In genomic region chr12:122449317-122449716, GRCh38 we compare ENCODE assay signal across 2 cellular contexts.
TF ChIP-seq lines count a peak whose summit lies in the region.

No MANE protein-coding gene starts in this region.

TF ChIP-seq in HCT116, 20 proteins besides CTCF, POLR2A, EP300 and RAD21 (continued from another document):
- no peak for TF ChIP-seq EGR1 (IDR thresholded peaks at IDR 0.05; ENCODE audit: low read depth)
- peak; percentile 74 for TF ChIP-seq JUND (IDR thresholded peaks at IDR 0.05)
- no peak for TF ChIP-seq YY1 (IDR thresholded peaks at IDR 0.05; ENCODE audit: extremely low read depth, insufficient replicate concordance, low read depth, low read length)
- TF ChIP-seq ZBTB33 (IDR thresholded peaks at IDR 0.05; ENCODE audit: extremely low read depth, insufficient replicate concordance, low read length): no peak
- no peak for TF ChIP-seq SRF (IDR thresholded peaks at IDR 0.05; ENCODE audit: low read depth)
- TF ChIP-seq, protein P1, sequence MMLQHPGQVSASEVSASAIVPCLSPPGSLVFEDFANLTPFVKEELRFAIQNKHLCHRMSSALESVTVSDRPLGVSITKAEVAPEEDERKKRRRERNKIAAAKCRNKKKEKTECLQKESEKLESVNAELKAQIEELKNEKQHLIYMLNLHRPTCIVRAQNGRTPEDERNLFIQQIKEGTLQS (IDR thresholded peaks at IDR 0.05): peak; percentile 23; the same call in 1 of the 2 replicates
- no peak for TF ChIP-seq SIN3A (IDR thresholded peaks at IDR 0.05; ENCODE audit: low read depth)
- no peak for TF ChIP-seq EZH2 (IDR thresholded peaks at IDR 0.05)
- TF ChIP-seq, protein P2, sequence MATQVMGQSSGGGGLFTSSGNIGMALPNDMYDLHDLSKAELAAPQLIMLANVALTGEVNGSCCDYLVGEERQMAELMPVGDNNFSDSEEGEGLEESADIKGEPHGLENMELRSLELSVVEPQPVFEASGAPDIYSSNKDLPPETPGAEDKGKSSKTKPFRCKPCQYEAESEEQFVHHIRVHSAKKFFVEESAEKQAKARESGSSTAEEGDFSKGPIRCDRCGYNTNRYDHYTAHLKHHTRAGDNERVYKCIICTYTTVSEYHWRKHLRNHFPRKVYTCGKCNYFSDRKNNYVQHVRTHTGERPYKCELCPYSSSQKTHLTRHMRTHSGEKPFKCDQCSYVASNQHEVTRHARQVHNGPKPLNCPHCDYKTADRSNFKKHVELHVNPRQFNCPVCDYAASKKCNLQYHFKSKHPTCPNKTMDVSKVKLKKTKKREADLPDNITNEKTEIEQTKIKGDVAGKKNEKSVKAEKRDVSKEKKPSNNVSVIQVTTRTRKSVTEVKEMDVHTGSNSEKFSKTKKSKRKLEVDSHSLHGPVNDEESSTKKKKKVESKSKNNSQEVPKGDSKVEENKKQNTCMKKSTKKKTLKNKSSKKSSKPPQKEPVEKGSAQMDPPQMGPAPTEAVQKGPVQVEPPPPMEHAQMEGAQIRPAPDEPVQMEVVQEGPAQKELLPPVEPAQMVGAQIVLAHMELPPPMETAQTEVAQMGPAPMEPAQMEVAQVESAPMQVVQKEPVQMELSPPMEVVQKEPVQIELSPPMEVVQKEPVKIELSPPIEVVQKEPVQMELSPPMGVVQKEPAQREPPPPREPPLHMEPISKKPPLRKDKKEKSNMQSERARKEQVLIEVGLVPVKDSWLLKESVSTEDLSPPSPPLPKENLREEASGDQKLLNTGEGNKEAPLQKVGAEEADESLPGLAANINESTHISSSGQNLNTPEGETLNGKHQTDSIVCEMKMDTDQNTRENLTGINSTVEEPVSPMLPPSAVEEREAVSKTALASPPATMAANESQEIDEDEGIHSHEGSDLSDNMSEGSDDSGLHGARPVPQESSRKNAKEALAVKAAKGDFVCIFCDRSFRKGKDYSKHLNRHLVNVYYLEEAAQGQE (IDR thresholded peaks at IDR 0.05; ENCODE audit: low read depth): no peak
- TF ChIP-seq CBX3 (IDR thresholded peaks at IDR 0.05; ENCODE audit: low read depth): peak; percentile 61; the same call in 1 of the 2 replicates
- TF ChIP-seq ZFX (IDR thresholded peaks at IDR 0.05): no peak
- peak; percentile 79 for TF ChIP-seq FOSL1 (IDR thresholded peaks at IDR 0.05; ENCODE audit: low read depth)
- TF ChIP-seq EZH2phosphoT487 (IDR thresholded peaks at IDR 0.05; ENCODE audit: borderline replicate concordance): no peak
- TF ChIP-seq POLR2AphosphoS5 (IDR thresholded peaks at IDR 0.05; ENCODE audit: low read depth, low read length): no peak
TF ChIP-seq in HCT116: peak in this region for 7.

TF ChIP-seq in SK-N-SH, 30 proteins besides CTCF, POLR2A, EP300 and RAD21 (continued from another document):
- TF ChIP-seq JUND (IDR thresholded peaks at IDR 0.05) (peak; percentile 72), TEAD4 (IDR thresholded peaks at IDR 0.05; ENCODE audit: borderline replicate concordance, insufficient read depth) (0 out of 2 replicates have a peak, but pooled peaks have one; percentile 21), TCF12 (IDR thresholded peaks at IDR 0.05) (peak; percentile 78), NRF1 (IDR thresholded peaks at IDR 0.05; ENCODE audit: low read depth, low read length) (no peak)
- TF ChIP-seq, protein P3, sequence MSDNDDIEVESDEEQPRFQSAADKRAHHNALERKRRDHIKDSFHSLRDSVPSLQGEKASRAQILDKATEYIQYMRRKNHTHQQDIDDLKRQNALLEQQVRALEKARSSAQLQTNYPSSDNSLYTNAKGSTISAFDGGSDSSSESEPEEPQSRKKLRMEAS (IDR thresholded peaks at IDR 0.05; ENCODE audit: low read depth): peak; percentile 62; the same call in 1 of the 2 replicates
- TF ChIP-seq, protein P4, sequence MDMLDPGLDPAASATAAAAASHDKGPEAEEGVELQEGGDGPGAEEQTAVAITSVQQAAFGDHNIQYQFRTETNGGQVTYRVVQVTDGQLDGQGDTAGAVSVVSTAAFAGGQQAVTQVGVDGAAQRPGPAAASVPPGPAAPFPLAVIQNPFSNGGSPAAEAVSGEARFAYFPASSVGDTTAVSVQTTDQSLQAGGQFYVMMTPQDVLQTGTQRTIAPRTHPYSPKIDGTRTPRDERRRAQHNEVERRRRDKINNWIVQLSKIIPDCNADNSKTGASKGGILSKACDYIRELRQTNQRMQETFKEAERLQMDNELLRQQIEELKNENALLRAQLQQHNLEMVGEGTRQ (IDR thresholded peaks at IDR 0.05; ENCODE audit: borderline replicate concordance, low read depth, low read length): no peak
